ENCODE assay signal across 1 cellular context in the genomic region with DNA sequence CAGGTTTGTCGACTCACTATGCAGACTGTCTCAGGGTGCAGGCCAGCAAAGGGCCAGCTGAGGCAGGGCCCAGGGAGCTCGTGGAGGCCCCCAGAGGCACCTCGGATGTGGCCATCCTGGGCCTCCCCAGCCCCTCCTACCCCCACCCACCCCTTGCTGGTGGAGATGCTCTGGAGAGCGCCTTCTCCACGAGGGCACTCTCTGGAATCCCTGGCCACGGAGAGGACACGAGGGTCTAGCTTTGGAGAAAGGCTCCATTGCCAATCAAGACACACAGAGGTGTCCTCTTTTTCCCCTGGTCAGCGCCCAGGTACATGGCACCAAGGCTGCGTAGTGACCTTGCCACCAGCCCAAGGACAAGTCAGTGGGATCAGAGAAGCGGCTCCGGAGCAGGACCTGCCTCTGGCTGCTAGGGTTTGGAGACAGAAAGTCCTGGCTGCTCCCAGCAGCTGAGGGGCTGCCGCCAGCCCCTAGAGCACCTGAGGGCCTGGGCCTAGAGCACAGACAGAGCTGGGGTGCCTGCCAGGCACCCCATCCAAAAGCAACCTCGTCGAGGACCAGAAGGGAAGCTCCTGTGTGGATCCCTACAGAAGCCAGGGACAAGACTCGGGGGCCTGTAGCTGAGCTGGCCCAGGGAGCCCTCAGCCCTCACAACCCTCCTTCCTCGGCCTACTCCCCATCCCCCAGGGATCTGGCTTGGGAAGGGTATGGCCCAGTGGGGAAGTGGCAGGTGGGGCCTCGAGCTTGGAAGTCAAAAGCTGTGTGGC.
TF ChIP-seq lines count a peak whose summit lies in the region.

No MANE protein-coding gene starts in this region.

TF ChIP-seq in H1, 55 proteins besides CTCF, POLR2A, EP300 and RAD21:
- TF ChIP-seq FOSL1 (IDR thresholded peaks at IDR 0.05; ENCODE audit: insufficient read depth, low read depth, low read length) = no peak
- no peak for TF ChIP-seq HDAC2 (IDR thresholded peaks at IDR 0.05; ENCODE audit: borderline replicate concordance in 1 of 2, low read depth in 2 of 2, low read length in 2 of 2)
- no peak for TF ChIP-seq KDM1A (IDR thresholded peaks at IDR 0.05; ENCODE audit: borderline replicate concordance, low read length)
- TF ChIP-seq RNF2 (IDR thresholded peaks at IDR 0.05; ENCODE audit: borderline replicate concordance, low read depth, low read length, missing control alignments, poor library complexity, severe bottlenecking) = no peak
- TF ChIP-seq, protein P1, sequence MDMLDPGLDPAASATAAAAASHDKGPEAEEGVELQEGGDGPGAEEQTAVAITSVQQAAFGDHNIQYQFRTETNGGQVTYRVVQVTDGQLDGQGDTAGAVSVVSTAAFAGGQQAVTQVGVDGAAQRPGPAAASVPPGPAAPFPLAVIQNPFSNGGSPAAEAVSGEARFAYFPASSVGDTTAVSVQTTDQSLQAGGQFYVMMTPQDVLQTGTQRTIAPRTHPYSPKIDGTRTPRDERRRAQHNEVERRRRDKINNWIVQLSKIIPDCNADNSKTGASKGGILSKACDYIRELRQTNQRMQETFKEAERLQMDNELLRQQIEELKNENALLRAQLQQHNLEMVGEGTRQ (IDR thresholded peaks at IDR 0.05; ENCODE audit: low read length) = no peak
- no peak for TF ChIP-seq SIRT6 (IDR thresholded peaks at IDR 0.05; ENCODE audit: low read length)
- TF ChIP-seq JUND (IDR thresholded peaks at IDR 0.05; ENCODE audit: low read length) = no peak
- no peak for TF ChIP-seq GABPA (IDR thresholded peaks at IDR 0.05; ENCODE audit: borderline replicate concordance, insufficient read depth, low read length)
- no peak for TF ChIP-seq KDM5A (IDR thresholded peaks at IDR 0.05; ENCODE audit: low read length)
- no peak for TF ChIP-seq CREB1 (IDR thresholded peaks at IDR 0.05)
- TF ChIP-seq POU5F1 (IDR thresholded peaks at IDR 0.05; ENCODE audit: low read depth, low read length) = no peak
- no peak for TF ChIP-seq CHD7 (IDR thresholded peaks at IDR 0.05; ENCODE audit: insufficient replicate concordance, low read length)
- no peak for TF ChIP-seq CBX8 (IDR thresholded peaks at IDR 0.05; ENCODE audit: borderline replicate concordance, low read depth, low read length)
- no peak for TF ChIP-seq YY1 (IDR thresholded peaks at IDR 0.05; ENCODE audit: low read depth, low read length)
- no peak for TF ChIP-seq E2F6 (IDR thresholded peaks at IDR 0.05)
- no peak for TF ChIP-seq SP1 (IDR thresholded peaks at IDR 0.05; ENCODE audit: low read depth, low read length)
- no peak for TF ChIP-seq RBBP5 (IDR thresholded peaks at IDR 0.05; ENCODE audit: borderline replicate concordance, low read depth, low read length)
- TF ChIP-seq SRF (IDR thresholded peaks at IDR 0.05; ENCODE audit: low read depth, low read length) = no peak
- TF ChIP-seq NRF1 (IDR thresholded peaks at IDR 0.05; ENCODE audit: low read depth, low read length) = no peak
- no peak for TF ChIP-seq CBX5 (IDR thresholded peaks at IDR 0.05; ENCODE audit: low read depth, low read length)
